20 cellular contexts compared by ENCODE assay signal in the genomic region with DNA sequence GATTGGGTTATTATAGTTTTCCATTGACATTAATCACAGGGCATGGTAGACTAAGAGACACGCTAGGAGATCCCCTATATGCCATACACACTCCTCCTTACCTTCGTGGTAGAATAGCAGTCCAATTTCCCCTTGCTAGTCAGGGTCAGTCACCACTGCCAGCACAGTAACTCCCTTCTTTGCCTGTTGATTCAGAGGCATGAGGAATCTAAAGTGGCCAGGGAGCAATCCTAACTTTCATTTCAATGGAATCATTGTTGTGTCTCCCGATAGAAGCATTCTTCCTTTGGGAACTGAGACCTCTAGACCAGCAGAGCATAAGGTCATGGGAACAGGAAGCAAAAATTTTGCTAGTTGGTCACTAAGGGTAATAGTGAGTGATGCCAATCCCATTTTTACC. TPM values are rescaled to one million over a fixed set of nuclear protein-coding genes. Genes with fewer than 3 reads are reported as not detected.
DNase-seq lines count a peak whose midpoint lies in the region; ATAC-seq, FAIRE-seq and TF ChIP-seq lines count a peak whose summit lies in the region.
"Had no signal": no experiment of that assay in that cellular context is flagged by ENCODE, and none has a peak within 500 bp of the region (broad histone marks: within the 10 kb centered on the region; RNA-seq: fewer than 3 reads in every experiment).

No MANE protein-coding gene starts in this region.

- ATAC-seq in K562, result no peak
- ATAC-seq in HG03097 (IDR thresholded peaks at IDR 0.05; ENCODE audit: low FRiP score, unreplicated experiment), result no peak
- no peak for ATAC-seq in HG02884 (IDR thresholded peaks at IDR 0.05; ENCODE audit: unreplicated experiment)
- ATAC-seq: GM23338 had no signal

- intact Hi-C loops in K562 (cut with micrococcal nuclease), result no loop called here

- H4K12ac ChIP-seq in trophoblast cell (ENCODE audit: low read depth, low read length), result no peak overlapping the region

- no peak overlapping the region for H4K91ac ChIP-seq in trophoblast cell (ENCODE audit: low read depth, low read length)

- 26% methylated on average over 3 of the region's 3 CpGs for WGBS in K562 (ENCODE audit: insufficient coverage, low coverage, missing lambda C conversion rate)
- WGBS in trophoblast cell (ENCODE audit: extremely low coverage, insufficient coverage, insufficient read length), result no CpG with 5 or more reads among the region's 3 CpGs

- H2AK5ac ChIP-seq in trophoblast cell (ENCODE audit: low read length), result no peak overlapping the region

- H3K4ac ChIP-seq in trophoblast cell (ENCODE audit: low read depth, low read length), result peak overlapping the region; percentile 51

- H2BK5ac ChIP-seq in trophoblast cell (ENCODE audit: low read depth, low read length, poor library complexity), result no peak overlapping the region

- in situ Hi-C loops in K562 (cut with MboI), result no loop called here

- H3K27ac ChIP-seq in K562 (ENCODE audit: extremely low read depth, low read depth, low read length), result no peak overlapping the region
- H3K27ac ChIP-seq in trophoblast cell (ENCODE audit: low read depth, low read length), result no peak overlapping the region
- H3K27ac ChIP-seq: C4-2B had no signal

- no peak for TF ChIP-seq EP300 in K562 (IDR thresholded peaks at IDR 0.05; ENCODE audit: low read length)

- H3K79me1 ChIP-seq in trophoblast cell (ENCODE audit: low read length), result no peaks in the 10 kb centered on the region

- H3K4me2 ChIP-seq in K562 (ENCODE audit: insufficient read depth, low read length) (no peak overlapping the region), trophoblast cell (ENCODE audit: low read length) (no peak overlapping the region)
- H3K4me2 ChIP-seq: GM23338 had no signal

- H3K79me2 ChIP-seq in K562 (ENCODE audit: control insufficient read depth, insufficient read depth, low read length), result no peaks in the 10 kb centered on the region
- no peaks in the 10 kb centered on the region for H3K79me2 ChIP-seq in trophoblast cell (ENCODE audit: control insufficient read depth, insufficient read depth, low read length, poor library complexity)

- H2AFZ ChIP-seq in K562 (ENCODE audit: low read depth, low read length), result 0 out of 2 replicates have a peak overlapping the region, but pooled peaks have one; percentile 53
- H2AFZ ChIP-seq in trophoblast cell (ENCODE audit: insufficient read depth, low read length, poor library complexity), result no peak overlapping the region
- H2AFZ ChIP-seq: GM23338 had no signal

- BruUV-seq in K562 (replicated peaks; lab: Mats Ljungman, UMichigan), result no TSS peak

- CTCF ChIA-PET in K562 (lab: Yijun Ruan, JAX; ENCODE audit: low intra/inter-chr PET ratio), result no interaction called here

- no peaks in the 10 kb centered on the region for H3K9me3 ChIP-seq in K562 (replicated peaks; ENCODE audit: control insufficient read depth, insufficient read depth, low read depth, low read length)
- no peaks in the 10 kb centered on the region for H3K9me3 ChIP-seq in trophoblast cell (ENCODE audit: insufficient read depth, low read depth, low read length)
- H3K9me3 ChIP-seq: BE2C, HAP-1 had no signal

- H3K4me1 ChIP-seq in K562 (replicated peaks in 1 of 2; ENCODE audit: control insufficient read depth in 2 of 2, insufficient read depth in 2 of 2, low read length in 2 of 2) (no peaks in the 10 kb centered on the region), trophoblast cell (ENCODE audit: control insufficient read depth in 1 of 2, insufficient read depth in 2 of 2, low read length in 2 of 2) (no peaks in the 10 kb centered on the region)
- H3K4me1 ChIP-seq: BE2C, HAP-1 had no signal

- H3K4me3 ChIP-seq in K562, result no peak overlapping the region
- H3K4me3 ChIP-seq in trophoblast cell (ENCODE audit: low read depth, low read length), result no peak overlapping the region
- H3K4me3 ChIP-seq: GM23338, HAP-1 had no signal

- TF ChIP-seq POLR2A in K562 (conservative IDR thresholded peaks at IDR 0.05), result no peak

- no peak for TF ChIP-seq RAD21 in K562 (CRISPR knock-in tag; conservative IDR thresholded peaks at IDR 0.05 in 1 of 2, IDR thresholded peaks at IDR 0.05 in 1 of 2)

- H3K23ac ChIP-seq in trophoblast cell (ENCODE audit: low read length), result peak overlapping the region; percentile 96

- H3K9me1 ChIP-seq in K562 (ENCODE audit: control insufficient read depth, insufficient read depth, low read length), result no peaks in the 10 kb centered on the region

- no peak overlapping the region for H3K14ac ChIP-seq in trophoblast cell (ENCODE audit: low read length)

- no peak overlapping the region for H2BK12ac ChIP-seq in trophoblast cell (ENCODE audit: low read length)

- no peak for FAIRE-seq in K562 (lab: Jason Lieb, UNC)
- FAIRE-seq: A204.1, D721Med, G401.6, GM12891 had no signal

- H3K36me3 ChIP-seq in K562 (ENCODE audit: control insufficient read depth, insufficient read depth, low read length) (no peaks in the 10 kb centered on the region), trophoblast cell (ENCODE audit: control insufficient read depth in 1 of 2, insufficient read depth in 2 of 2, low read length in 2 of 2) (no peaks in the 10 kb centered on the region)
- H3K36me3 ChIP-seq: BE2C, HAP-1 had no signal

- POLR2A ChIA-PET in K562 (lab: Yijun Ruan, JAX), result no interaction called here

- TF ChIP-seq CTCF in K562 (IDR thresholded peaks at IDR 0.05 in 2 of 3, conservative IDR thresholded peaks at IDR 0.05 in 1 of 3; ENCODE audit: insufficient read depth in 2 of 3, low read depth in 1 of 3, low read length in 3 of 3), result no peak

- H3K27me3 ChIP-seq in K562 (ENCODE audit: control insufficient read depth in 2 of 2, insufficient read depth in 2 of 2, low read length in 2 of 2), result no peaks in the 10 kb centered on the region
- no peaks in the 10 kb centered on the region for H3K27me3 ChIP-seq in trophoblast cell (ENCODE audit: insufficient read depth, low read length)
- H3K27me3 ChIP-seq: BE2C had no signal

- H3K18ac ChIP-seq in trophoblast cell (ENCODE audit: low read length), result no peak overlapping the region

- peak; percentile 47 for DNase-seq in HT1080 (ENCODE audit: low read depth)
- DNase-seq in K562 (ENCODE audit: extremely low read depth in 1 of 4, low spot score in 3 of 4), result no peak
- DNase-seq in foreskin melanocyte, result peak; percentile 95
- DNase-seq in trophoblast cell, result no peak
- no peak for DNase-seq in NK-92 treated with Interleukin-12 subunit alpha and Interleukin-12 subunit beta, amount 100 ng/mL, for 24 hours (lab: John Stamatoyannopoulos, UW)
- DNase-seq: BE2C; CD4-positive, alpha-beta memory T cell; COR-L47; DMS153; DMS79 treated with DMSO at 0.1 percent for 48 hours; EL had no signal

- no peak overlapping the region for H2BK120ac ChIP-seq in trophoblast cell (ENCODE audit: insufficient read depth, low read length, poor library complexity)

- no peak overlapping the region for H3K9ac ChIP-seq in K562 (ENCODE audit: insufficient read depth in 1 of 2, low read depth in 2 of 2, low read length in 2 of 2)
- no peak overlapping the region for H3K9ac ChIP-seq in trophoblast cell (ENCODE audit: low read length)

- no peaks in the 10 kb centered on the region for H4K20me1 ChIP-seq in K562 (replicated peaks; ENCODE audit: control insufficient read depth, insufficient read depth, low read length)

- H4K8ac ChIP-seq in trophoblast cell (ENCODE audit: low read depth, low read length), result no peak overlapping the region

TF ChIP-seq in K562, 482 proteins besides CTCF, POLR2A, EP300 and RAD21:
- TF ChIP-seq ZNF165 (CRISPR knock-in tag; IDR thresholded peaks at IDR 0.05; ENCODE audit: borderline replicate concordance), result no peak

RNA-seq across cellular contexts. Expression of a gene that starts 51.1 kb away (rescaled TPM):
- 0.06 TPM in 1 of 2 replicates, not detected in the other for total RNA-seq in HT1080 (2014; rRNA removed; shearing (Covaris generic))
- polyA plus RNA-seq in HT1080 (2015; cell fraction: cytosol; rRNA removed), result 0.01 TPM in 1 of 2 replicates, not detected in the other
- 0.02 and 0.09 TPM in 2 replicates for polyA plus RNA-seq in HT1080 (2015; cell fraction: nucleus; rRNA removed)
- total RNA-seq in K562 (2011; cell fraction: chromatin; rRNA removed; ENCODE audit: low replicate concordance), result 0.07 and 0.42 TPM in 2 replicates
- total RNA-seq in K562 (2011; cell fraction: nucleolus; rRNA removed), result 0.13 TPM in 1 of 2 replicates, not detected in the other
- 0.22 TPM in 1 of 2 replicates, not detected in the other for total RNA-seq in K562 (2011; cell fraction: nucleoplasm; rRNA removed)
- total RNA-seq in K562 (2014; rRNA removed) (0.20 and 0.27 TPM in 2 replicates), K562 (2014; rRNA removed; fragmentation: Illumina TruSeq; extraction: Trizol) (0.48 and 0.51 TPM in 2 replicates), K562 (2015; rRNA removed; fragmentation: Illumina TruSeq; extraction: Trizol) (0.23 and 0.43 TPM in 2 replicates), K562 (2021) (0.40 and 0.58 TPM in 2 replicates)
- polyA plus RNA-seq in K562 (2011; rRNA removed) (0.03 and 0.09 TPM in 2 replicates), K562 (2014; fragmentation: Illumina TruSeq; extraction: Trizol) (0.29 and 0.62 TPM in 2 replicates), K562 (2014; fragmentation: Nextera tagmentation; extraction: Ambion mirVana) (under 1 TPM; 0.07 to 0.17 TPM), K562 (2014; rRNA removed) (0.07 and 0.15 TPM in 2 replicates)
- 0.03 TPM in 1 of 2 replicates, not detected in the other for polyA plus RNA-seq in K562 (2011; cell fraction: cytosol; rRNA removed)
- 0.07 and 0.20 TPM in 2 replicates for polyA plus RNA-seq in K562 (2011; cell fraction: nucleus; rRNA removed)
- polyA plus RNA-seq in K562 (2012), result 0.22 and 0.47 TPM in 2 replicates
- polyA minus RNA-seq in K562 (2011; rRNA and poly(A)+ RNA removed), result 0.04 and 0.21 TPM in 2 replicates
- 0.19 and 0.46 TPM in 2 replicates for polyA minus RNA-seq in K562 (2011; cell fraction: cytosol; rRNA and poly(A)+ RNA removed)
- polyA minus RNA-seq in K562 (2011; cell fraction: nucleus; rRNA and poly(A)+ RNA removed), result 0.13 and 0.56 TPM in 2 replicates
- polyA plus RNA-seq in trophoblast cell (2013), result 2.1 and 2.2 TPM in 2 replicates

Comparison
In these comparisons a context has a peak if more than half of its experiments do, and no peak if none do; other contexts are left out.
1. DNase-seq: peak in HT1080 (single experiment) and foreskin melanocyte (single experiment); none in K562 (0 of 4), trophoblast cell (0 of 2) and NK-92 treated with Interleukin-12 subunit alpha and Interleukin-12 subunit beta, amount 100 ng/mL, for 24 hours (single experiment).